ENCODE assay signal across 26 cellular contexts in the genomic region with DNA sequence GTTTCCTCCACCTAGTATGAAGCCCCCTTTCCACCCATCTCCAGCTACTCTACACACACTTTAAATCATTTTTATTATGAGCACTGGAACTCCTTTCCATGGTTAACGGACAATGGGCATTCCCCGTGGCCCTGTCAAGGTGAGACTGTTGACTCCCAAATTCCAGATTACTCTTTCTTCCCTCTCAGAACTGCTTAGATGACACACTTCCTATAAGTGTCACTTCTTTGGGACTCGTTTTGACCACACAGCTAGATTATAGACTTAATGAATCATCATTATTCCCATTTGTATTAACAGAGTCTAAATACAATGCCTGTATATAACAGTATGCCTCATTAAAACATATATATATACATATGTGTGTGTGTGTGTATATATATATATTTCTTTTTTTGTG.
"Had no signal": no experiment of that assay in that cellular context is flagged by ENCODE, and none has a peak within 500 bp of the region (broad histone marks: within the 10 kb centered on the region; RNA-seq: fewer than 3 reads in every experiment).

No MANE protein-coding gene starts in this region.

- H2AFZ ChIP-seq: neural progenitor cell had no signal

- H3K27ac ChIP-seq: neural progenitor cell, pancreas, prostate gland, right lobe of liver, sigmoid colon, stomach, suprapubic skin, testis, tibial artery, transverse colon, upper lobe of right lung, uterus had no signal

- ATAC-seq: naive thymus-derived CD8-positive, alpha-beta T cell; natural killer cell treated with Interleukin-12 subunit alpha and Interleukin-12 subunit beta and Interleukin-15 and Interleukin-18, amount 100 ng/mL, for 72 hours; pancreas; right cardiac atrium; right lobe of liver; stimulated activated effector memory CD8-positive, alpha-beta T cell treated with anti-CD3 and anti-CD28 coated beads, Interleukin-12 subunit alpha, Interleukin-12 subunit beta, amount 100 ng/mL, for 72 hours; stimulated activated naive B cell treated with anti-CD40 and anti-IgM and Interleukin-4, amounts not matched to agents 10 μg/mL and 1 μg/mL and 100 μg/mL, for 72 hours; upper lobe of right lung had no signal

- H3K4me2 ChIP-seq: neural progenitor cell had no signal

- H3K9ac ChIP-seq: neural progenitor cell had no signal

- H3K27me3 ChIP-seq: neural progenitor cell, pancreas, right lobe of liver, sigmoid colon, stomach, suprapubic skin, testis, tibial artery, transverse colon, upper lobe of right lung, uterus had no signal

- H3K4me3 ChIP-seq: neural progenitor cell, pancreas, prostate gland, right lobe of liver, sigmoid colon, stomach, suprapubic skin, testis, tibial artery, transverse colon, upper lobe of right lung, uterus had no signal

- H3K9me3 ChIP-seq: pancreas, prostate gland, right lobe of liver, sigmoid colon, suprapubic skin, testis, tibial artery, transverse colon, upper lobe of right lung, uterus had no signal

- FAIRE-seq: pancreas, small intestine had no signal

- H3K36me3 ChIP-seq: neural progenitor cell, pancreas, prostate gland, right lobe of liver, sigmoid colon, stomach, suprapubic skin, tibial artery, transverse colon, upper lobe of right lung, uterus had no signal

- H3K4me1 ChIP-seq: neural progenitor cell, pancreas, prostate gland, right lobe of liver, sigmoid colon, stomach, suprapubic skin, testis, tibial artery, transverse colon, upper lobe of right lung, uterus had no signal

- DNase-seq: naive B cell; naive thymus-derived CD8-positive, alpha-beta T cell; nephron progenitor cell; pancreas; retina; right cardiac atrium; right lobe of liver; sigmoid colon; small intestine; stimulated activated CD4-positive, alpha-beta T cell treated with anti-CD3 and anti-CD28 coated beads, Interleukin-15, amount 100 ng/mL, for 24 hours; stimulated activated CD4-positive, alpha-beta T cell treated with anti-CD3 and anti-CD28 coated beads, Interleukin-2, amount 100 ng/mL, for 24 hours; stimulated activated CD4-positive, alpha-beta T cell treated with anti-CD3 and anti-CD28 coated beads, Interleukin-2, amount 100 ng/mL, for 48 hours; stimulated activated CD4-positive, alpha-beta T cell treated with anti-CD3 and anti-CD28 coated beads, Interleukin-4, amount 100 ng/mL, for 24 hours; stimulated activated naive B cell treated with anti-CD40 and anti-IgM and Interleukin-4, amounts not matched to agents 10 μg/mL and 1 μg/mL and 100 μg/mL, for 72 hours; stimulated activated naive CD4-positive, alpha-beta T cell treated with Interleukin-2 at 50 U/mL for 16 hours; stomach; testis; tibial artery; transverse colon; upper lobe of right lung; uterus had no signal
